Comparison of ENCODE assay signal across 1 cellular context in genomic region chr14:67392728-67393314, GRCh38.
A peak's percentile ranks its signal among the peaks of the same experiment; 100 is the strongest.
TF ChIP-seq lines count a peak whose summit lies in the region.

No MANE protein-coding gene starts in this region.

TF ChIP-seq in HepG2, 621 proteins besides CTCF, POLR2A, EP300 and RAD21 (continues in another document):
- TF ChIP-seq THAP7 (CRISPR knock-in tag; IDR thresholded peaks at IDR 0.05) (no peak), NR2F1 (CRISPR knock-in tag; IDR thresholded peaks at IDR 0.05) (peak in 1 of 2 experiments; percentile 65; a peak in 2 of 4 replicates), FOSL2 (CRISPR knock-in tag; IDR thresholded peaks at IDR 0.05) (0 out of 2 replicates have a peak, but pooled peaks have one; percentile 11), ZNF441 (CRISPR knock-in tag; IDR thresholded peaks at IDR 0.05; ENCODE audit: borderline replicate concordance) (no peak), TBX2 (CRISPR knock-in tag; IDR thresholded peaks at IDR 0.05; ENCODE audit: borderline replicate concordance) (no peak), ZNF18 (CRISPR knock-in tag; IDR thresholded peaks at IDR 0.05; ENCODE audit: insufficient replicate concordance) (no peak), MAFF (IDR thresholded peaks at IDR 0.05; ENCODE audit: low read depth, low read length) (no peak), RXRA (CRISPR knock-in tag; IDR thresholded peaks at IDR 0.05) (peak; percentile 60; the same call in 1 of the 2 replicates), PAF1 (CRISPR knock-in tag; IDR thresholded peaks at IDR 0.05) (no peak), ZXDC (CRISPR knock-in tag; IDR thresholded peaks at IDR 0.05) (no peak), MXD1 (CRISPR knock-in tag; IDR thresholded peaks at IDR 0.05) (0 out of 2 replicates have a peak, but pooled peaks have one; percentile 27), NR0B2 (CRISPR knock-in tag; IDR thresholded peaks at IDR 0.05) (no peak), ZNF572 (CRISPR knock-in tag; IDR thresholded peaks at IDR 0.05) (no peak), PCBP1 (IDR thresholded peaks at IDR 0.05; ENCODE audit: borderline replicate concordance, low read depth, low read length) (no peak), ZNF605 (CRISPR knock-in tag; IDR thresholded peaks at IDR 0.05) (no peak), EEA1 (CRISPR knock-in tag; IDR thresholded peaks at IDR 0.05; ENCODE audit: borderline replicate concordance) (no peak), ZNF749 (CRISPR knock-in tag; IDR thresholded peaks at IDR 0.05; ENCODE audit: borderline replicate concordance) (no peak), SMAD3 (CRISPR knock-in tag; IDR thresholded peaks at IDR 0.05) (no peak), ELF3 (CRISPR knock-in tag; IDR thresholded peaks at IDR 0.05) (no peak), CENPX (CRISPR knock-in tag; IDR thresholded peaks at IDR 0.05) (no peak), RARA (CRISPR knock-in tag; IDR thresholded peaks at IDR 0.05) (peak; percentile 53; the same call in 1 of the 2 replicates), HNRNPL (IDR thresholded peaks at IDR 0.05; ENCODE audit: low read depth, low read length) (no peak), KLF11 (CRISPR knock-in tag; IDR thresholded peaks at IDR 0.05) (no peak), RERE (CRISPR knock-in tag; IDR thresholded peaks at IDR 0.05; ENCODE audit: low read depth) (no peak), ZNF205 (CRISPR knock-in tag; IDR thresholded peaks at IDR 0.05) (no peak), SOX13 (IDR thresholded peaks at IDR 0.05) (no peak), SOX13 (CRISPR knock-in tag; conservative IDR thresholded peaks at IDR 0.05 in 1 of 2, IDR thresholded peaks at IDR 0.05 in 1 of 2) (peak in 1 of 2 experiments; percentile 21; a peak in 1 of 4 replicates), ZNF263 (CRISPR knock-in tag; IDR thresholded peaks at IDR 0.05) (peak; percentile 46; the same call in 1 of the 2 replicates), SOX6 (IDR thresholded peaks at IDR 0.05) (no peak), SOX6 (CRISPR knock-in tag; IDR thresholded peaks at IDR 0.05) (0 out of 2 replicates have a peak, but pooled peaks have one; percentile 9), MTF2 (CRISPR knock-in tag; IDR thresholded peaks at IDR 0.05; ENCODE audit: borderline replicate concordance) (no peak)
- TF ChIP-seq, protein P1, sequence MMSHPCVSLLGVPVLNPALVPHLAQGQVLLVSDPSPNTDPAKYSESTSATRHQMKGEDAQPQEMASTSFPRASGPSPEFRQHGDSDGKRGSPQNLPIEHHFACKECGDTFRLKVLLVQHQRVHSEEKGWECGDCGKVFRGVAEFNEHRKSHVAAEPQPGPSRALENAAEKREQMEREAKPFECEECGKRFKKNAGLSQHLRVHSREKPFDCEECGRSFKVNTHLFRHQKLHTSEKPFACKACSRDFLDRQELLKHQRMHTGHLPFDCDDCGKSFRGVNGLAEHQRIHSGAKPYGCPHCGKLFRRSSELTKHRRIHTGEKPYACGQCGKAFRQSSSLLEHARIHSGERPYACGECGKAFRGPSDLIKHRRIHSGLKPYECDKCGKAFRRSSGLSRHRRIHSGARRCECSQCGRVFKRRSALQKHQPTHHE (CRISPR knock-in tag; IDR thresholded peaks at IDR 0.05; ENCODE audit: borderline replicate concordance) = no peak
- TF ChIP-seq, protein P2, sequence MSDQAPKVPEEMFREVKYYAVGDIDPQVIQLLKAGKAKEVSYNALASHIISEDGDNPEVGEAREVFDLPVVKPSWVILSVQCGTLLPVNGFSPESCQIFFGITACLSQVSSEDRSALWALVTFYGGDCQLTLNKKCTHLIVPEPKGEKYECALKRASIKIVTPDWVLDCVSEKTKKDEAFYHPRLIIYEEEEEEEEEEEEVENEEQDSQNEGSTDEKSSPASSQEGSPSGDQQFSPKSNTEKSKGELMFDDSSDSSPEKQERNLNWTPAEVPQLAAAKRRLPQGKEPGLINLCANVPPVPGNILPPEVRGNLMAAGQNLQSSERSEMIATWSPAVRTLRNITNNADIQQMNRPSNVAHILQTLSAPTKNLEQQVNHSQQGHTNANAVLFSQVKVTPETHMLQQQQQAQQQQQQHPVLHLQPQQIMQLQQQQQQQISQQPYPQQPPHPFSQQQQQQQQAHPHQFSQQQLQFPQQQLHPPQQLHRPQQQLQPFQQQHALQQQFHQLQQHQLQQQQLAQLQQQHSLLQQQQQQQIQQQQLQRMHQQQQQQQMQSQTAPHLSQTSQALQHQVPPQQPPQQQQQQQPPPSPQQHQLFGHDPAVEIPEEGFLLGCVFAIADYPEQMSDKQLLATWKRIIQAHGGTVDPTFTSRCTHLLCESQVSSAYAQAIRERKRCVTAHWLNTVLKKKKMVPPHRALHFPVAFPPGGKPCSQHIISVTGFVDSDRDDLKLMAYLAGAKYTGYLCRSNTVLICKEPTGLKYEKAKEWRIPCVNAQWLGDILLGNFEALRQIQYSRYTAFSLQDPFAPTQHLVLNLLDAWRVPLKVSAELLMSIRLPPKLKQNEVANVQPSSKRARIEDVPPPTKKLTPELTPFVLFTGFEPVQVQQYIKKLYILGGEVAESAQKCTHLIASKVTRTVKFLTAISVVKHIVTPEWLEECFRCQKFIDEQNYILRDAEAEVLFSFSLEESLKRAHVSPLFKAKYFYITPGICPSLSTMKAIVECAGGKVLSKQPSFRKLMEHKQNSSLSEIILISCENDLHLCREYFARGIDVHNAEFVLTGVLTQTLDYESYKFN (CRISPR knock-in tag; conservative IDR thresholded peaks at IDR 0.05) = no peak; the same call in 1 of the 2 replicates
- TF ChIP-seq, protein P3, sequence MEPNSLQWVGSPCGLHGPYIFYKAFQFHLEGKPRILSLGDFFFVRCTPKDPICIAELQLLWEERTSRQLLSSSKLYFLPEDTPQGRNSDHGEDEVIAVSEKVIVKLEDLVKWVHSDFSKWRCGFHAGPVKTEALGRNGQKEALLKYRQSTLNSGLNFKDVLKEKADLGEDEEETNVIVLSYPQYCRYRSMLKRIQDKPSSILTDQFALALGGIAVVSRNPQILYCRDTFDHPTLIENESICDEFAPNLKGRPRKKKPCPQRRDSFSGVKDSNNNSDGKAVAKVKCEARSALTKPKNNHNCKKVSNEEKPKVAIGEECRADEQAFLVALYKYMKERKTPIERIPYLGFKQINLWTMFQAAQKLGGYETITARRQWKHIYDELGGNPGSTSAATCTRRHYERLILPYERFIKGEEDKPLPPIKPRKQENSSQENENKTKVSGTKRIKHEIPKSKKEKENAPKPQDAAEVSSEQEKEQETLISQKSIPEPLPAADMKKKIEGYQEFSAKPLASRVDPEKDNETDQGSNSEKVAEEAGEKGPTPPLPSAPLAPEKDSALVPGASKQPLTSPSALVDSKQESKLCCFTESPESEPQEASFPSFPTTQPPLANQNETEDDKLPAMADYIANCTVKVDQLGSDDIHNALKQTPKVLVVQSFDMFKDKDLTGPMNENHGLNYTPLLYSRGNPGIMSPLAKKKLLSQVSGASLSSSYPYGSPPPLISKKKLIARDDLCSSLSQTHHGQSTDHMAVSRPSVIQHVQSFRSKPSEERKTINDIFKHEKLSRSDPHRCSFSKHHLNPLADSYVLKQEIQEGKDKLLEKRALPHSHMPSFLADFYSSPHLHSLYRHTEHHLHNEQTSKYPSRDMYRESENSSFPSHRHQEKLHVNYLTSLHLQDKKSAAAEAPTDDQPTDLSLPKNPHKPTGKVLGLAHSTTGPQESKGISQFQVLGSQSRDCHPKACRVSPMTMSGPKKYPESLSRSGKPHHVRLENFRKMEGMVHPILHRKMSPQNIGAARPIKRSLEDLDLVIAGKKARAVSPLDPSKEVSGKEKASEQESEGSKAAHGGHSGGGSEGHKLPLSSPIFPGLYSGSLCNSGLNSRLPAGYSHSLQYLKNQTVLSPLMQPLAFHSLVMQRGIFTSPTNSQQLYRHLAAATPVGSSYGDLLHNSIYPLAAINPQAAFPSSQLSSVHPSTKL (CRISPR knock-in tag; IDR thresholded peaks at IDR 0.05) = 0 out of 2 replicates have a peak, but pooled peaks have one; percentile 14
- TF ChIP-seq, protein P4, sequence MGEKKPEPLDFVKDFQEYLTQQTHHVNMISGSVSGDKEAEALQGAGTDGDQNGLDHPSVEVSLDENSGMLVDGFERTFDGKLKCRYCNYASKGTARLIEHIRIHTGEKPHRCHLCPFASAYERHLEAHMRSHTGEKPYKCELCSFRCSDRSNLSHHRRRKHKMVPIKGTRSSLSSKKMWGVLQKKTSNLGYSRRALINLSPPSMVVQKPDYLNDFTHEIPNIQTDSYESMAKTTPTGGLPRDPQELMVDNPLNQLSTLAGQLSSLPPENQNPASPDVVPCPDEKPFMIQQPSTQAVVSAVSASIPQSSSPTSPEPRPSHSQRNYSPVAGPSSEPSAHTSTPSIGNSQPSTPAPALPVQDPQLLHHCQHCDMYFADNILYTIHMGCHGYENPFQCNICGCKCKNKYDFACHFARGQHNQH (CRISPR knock-in tag; IDR thresholded peaks at IDR 0.05) = no peak; the same call in 1 of the 2 replicates
